In genomic region chr12:92595663-92596062, GRCh38 we compare ENCODE assay signal across 21 cellular contexts.
A peak's percentile ranks its signal among the peaks of the same experiment; 100 is the strongest.
DNase-seq lines count a peak whose midpoint lies in the region; ATAC-seq, FAIRE-seq and TF ChIP-seq lines count a peak whose summit lies in the region.
"Had no signal": no experiment of that assay in that cellular context is flagged by ENCODE, and none has a peak within 500 bp of the region (broad histone marks: within the 10 kb centered on the region; RNA-seq: fewer than 3 reads in every experiment).

No MANE protein-coding gene starts in this region.

- BruUV-seq in OCI-LY7 (replicated peaks; lab: Mats Ljungman, UMichigan), result no TSS peak

- H2AFZ ChIP-seq in OCI-LY7 (ENCODE audit: low read length), result peak overlapping the region; percentile 11; the same call in 1 of the 2 replicates

- peaks cover 24% of the 10 kb centered on the region for H3K9me3 Mint-ChIP-seq in activated CD4-positive, alpha-beta T cell treated with anti-CD3 and anti-CD28 coated beads for 36 hours (ENCODE audit: low read depth)
- H3K9me3 Mint-ChIP-seq in natural killer cell, result peaks cover 2 to 4% of the 10 kb centered on the region in 2 donors

- H3K4me1 ChIP-seq in OCI-LY7 (ENCODE audit: insufficient read depth, low read length, poor library complexity, severe bottlenecking), result peaks cover 28% of the 10 kb centered on the region
- H3K4me1 ChIP-seq: lower lobe of right lung, psoas muscle had no signal

- H3K9me2 ChIP-seq in OCI-LY7 (ENCODE audit: insufficient read depth, low read length), result no peaks in the 10 kb centered on the region

- FAIRE-seq in bronchial epithelial cell (lab: Jason Lieb, UNC), result no peak
- FAIRE-seq: GM19239, TTC549 had no signal

- H3K4me3 ChIP-seq in OCI-LY7 (ENCODE audit: low read depth, low read length, poor library complexity, severe bottlenecking) (no peak overlapping the region), bronchial epithelial cell (ENCODE audit: low read depth, low read length) (no peak overlapping the region)
- H3K4me3 ChIP-seq: lower lobe of right lung, psoas muscle had no signal

- CTCF ChIA-PET in activated CD4-positive, alpha-beta T cell treated with anti-CD3 and anti-CD28 coated beads for 36 hours (lab: Charles Lee), result no interaction called here
- CTCF ChIA-PET in OCI-LY7 (lab: Charles Lee; ENCODE audit: unreplicated experiment), result no interaction called here

- intact Hi-C loops in activated CD4-positive, alpha-beta T cell treated with anti-CD3 and anti-CD28 coated beads for 36 hours (cut with DNase I, micrococcal nuclease), result loop anchor here (2.0 to 10.0 kb wide), 4 partner anchors 332 to 721 kb away; partner anchors contain the start of genes BTG1 (in 1 of the 2) and EEA1 (in 1 of the 2)
- intact Hi-C loops in OCI-LY7 (cut with micrococcal nuclease; ENCODE audit: unreplicated experiment) (no loop called here), natural killer cell (cut with micrococcal nuclease) (loop anchor here (2.0 kb wide), 1 partner anchor 451 kb away; the partner anchor contains the start of gene BTG1)

- H3K9me3 ChIP-seq in OCI-LY7 (ENCODE audit: low read length), result peaks cover 20% of the 10 kb centered on the region
- H3K9me3 ChIP-seq: psoas muscle had no signal

- POLR2A ChIA-PET in activated CD4-positive, alpha-beta T cell treated with anti-CD3 and anti-CD28 coated beads for 36 hours (lab: Charles Lee), result no interaction called here
- POLR2A ChIA-PET in OCI-LY7 (lab: Charles Lee), result interaction anchor here (0.7 to 1.8 kb wide), 4 partner anchors 10 to 189 kb away, joined by 3 to 7 read pairs (median 4); no protein-coding TSS in a partner anchor

- no peak overlapping the region for H3K4me2 ChIP-seq in OCI-LY7 (ENCODE audit: low read length)
- H3K4me2 ChIP-seq: KMS-11 had no signal

- no peaks in the 10 kb centered on the region for H3K27me3 ChIP-seq in bronchial epithelial cell (ENCODE audit: control insufficient read depth, insufficient read depth, low read length)

- H3K36me3 Mint-ChIP-seq in activated CD4-positive, alpha-beta T cell treated with anti-CD3 and anti-CD28 coated beads for 36 hours (ENCODE audit: low read depth), result peaks cover 30% of the 10 kb centered on the region
- peaks cover 11% of the 10 kb centered on the region for H3K36me3 Mint-ChIP-seq in natural killer cell

- no peak overlapping the region for H3K4me3 Mint-ChIP-seq in activated CD4-positive, alpha-beta T cell treated with anti-CD3 and anti-CD28 coated beads for 36 hours
- H3K4me3 Mint-ChIP-seq in natural killer cell, result peak overlapping the region; percentile 35
- H3K4me3 Mint-ChIP-seq: activated CD4-positive, alpha-beta T cell treated with anti-CD3 and anti-CD28 coated beads, Interleukin-2, amount 10 ng/mL, durations not matched to agents 7 days and 5 days; nephron; type B pancreatic cell had no signal

- H3K79me2 ChIP-seq in OCI-LY7 (ENCODE audit: insufficient read depth, low read depth, low read length), result no peaks in the 10 kb centered on the region

- H3K27ac ChIP-seq in OCI-LY7 (ENCODE audit: low read depth, low read length, poor library complexity, severe bottlenecking), result no peak overlapping the region
- H3K27ac ChIP-seq: KMS-11, lower lobe of right lung, psoas muscle had no signal

- no peaks in the 10 kb centered on the region for H4K20me1 ChIP-seq in OCI-LY7 (ENCODE audit: insufficient read depth, low read length)

- H3K36me3 ChIP-seq in OCI-LY7 (ENCODE audit: insufficient read depth, low read length) (no peaks in the 10 kb centered on the region), bronchial epithelial cell (ENCODE audit: control insufficient read depth, insufficient read depth, low read length) (no peaks in the 10 kb centered on the region)
- H3K36me3 ChIP-seq: lower lobe of right lung had no signal

- no peak for TF ChIP-seq CTCF in OCI-LY7 (conservative IDR thresholded peaks at IDR 0.05; ENCODE audit: low read length)
- TF ChIP-seq CTCF in bronchial epithelial cell (IDR thresholded peaks at IDR 0.05; ENCODE audit: insufficient read depth, low read length, severe bottlenecking), result no peak
- no peak for TF ChIP-seq CTCF in natural killer cell (IDR thresholded peaks at IDR 0.05)

- DNase-seq in activated CD4-positive, alpha-beta T cell treated with anti-CD3 and anti-CD28 coated beads for 36 hours, result no peak
- DNase-seq in activated CD4-positive, alpha-beta T cell treated with anti-CD3 and anti-CD28 coated beads, Interleukin-2, amount 50 U/mL, for 4 hours, result no peak
- DNase-seq in OCI-LY7 (ENCODE audit: low spot score) (no peak), bronchial epithelial cell (ENCODE audit: low read depth) (peak; percentile 90), natural killer cell (no peak), AG08396 (ENCODE audit: low spot score) (no peak)
- DNase-seq: activated CD4-positive, alpha-beta T cell treated with anti-CD3 and anti-CD28 coated beads, Interleukin-2, amount 10 ng/mL, durations not matched to agents 7 days and 5 days; cortex of kidney; lower lobe of right lung; NCI-H1092 treated with DMSO at 0.1 percent for 48 hours; psoas muscle; stimulated activated CD4-positive, alpha-beta T cell treated with anti-CD3 and anti-CD28 coated beads, Interleukin-12 subunit alpha, Interleukin-12 subunit beta, amount 100 ng/mL, for 4 hours; stimulated activated naive CD4-positive, alpha-beta T cell treated with Interleukin-2 at 50 U/mL for 16 hours had no signal

- peaks cover 78% of the 10 kb centered on the region for H3K4me1 Mint-ChIP-seq in activated CD4-positive, alpha-beta T cell treated with anti-CD3 and anti-CD28 coated beads for 36 hours
- peaks cover 33 to 44% of the 10 kb centered on the region in 2 donors for H3K4me1 Mint-ChIP-seq in natural killer cell
- H3K4me1 Mint-ChIP-seq: nephron had no signal

- ATAC-seq in activated CD4-positive, alpha-beta T cell treated with anti-CD3 and anti-CD28 coated beads for 36 hours, result no peak
- ATAC-seq in natural killer cell, result no peak
- no peak for ATAC-seq in GM18873 (IDR thresholded peaks at IDR 0.05; ENCODE audit: low FRiP score, unreplicated experiment)
- no peak for ATAC-seq in GM21360 (IDR thresholded peaks at IDR 0.05; ENCODE audit: unreplicated experiment)
- ATAC-seq: lower lobe of right lung, Panc1, psoas muscle had no signal

- no peaks in the 10 kb centered on the region for H3K27me3 Mint-ChIP-seq in activated CD4-positive, alpha-beta T cell treated with anti-CD3 and anti-CD28 coated beads for 36 hours
- no peaks in the 10 kb centered on the region for H3K27me3 Mint-ChIP-seq in natural killer cell (ENCODE audit: low read depth in 2 of 2)
- H3K27me3 Mint-ChIP-seq: activated CD4-positive, alpha-beta T cell treated with anti-CD3 and anti-CD28 coated beads, Interleukin-2, amount 10 ng/mL, durations not matched to agents 7 days and 5 days; type B pancreatic cell had no signal

- peak overlapping the region; percentile 81 for H3K27ac Mint-ChIP-seq in activated CD4-positive, alpha-beta T cell treated with anti-CD3 and anti-CD28 coated beads for 36 hours
- peak overlapping the region; percentile 91 to 98 for H3K27ac Mint-ChIP-seq in natural killer cell
- H3K27ac Mint-ChIP-seq: nephron, type B pancreatic cell had no signal
